ENCODE assay signal across 8 cellular contexts in genomic region chr1:145917595-145917994, GRCh38. TPM values are rescaled to one million over a fixed set of nuclear protein-coding genes. Genes with fewer than 3 reads are reported as not detected.
A peak's percentile ranks its signal among the peaks of the same experiment; 100 is the strongest.
DNase-seq lines count a peak whose midpoint lies in the region; ATAC-seq and TF ChIP-seq lines count a peak whose summit lies in the region.

No MANE protein-coding gene starts in this region.

- peaks cover 31% of the 10 kb centered on the region for H3K79me2 ChIP-seq in GM23248 (ENCODE audit: insufficient read depth)

- H4K20me1 ChIP-seq in GM23248 (ENCODE audit: insufficient read depth) = no peaks in the 10 kb centered on the region

- H3K9me2 ChIP-seq in GM23248 (ENCODE audit: insufficient read depth) = no peaks in the 10 kb centered on the region

- no peak for ATAC-seq in gastroesophageal sphincter
- no peak for ATAC-seq in HG03457 (IDR thresholded peaks at IDR 0.05; ENCODE audit: unreplicated experiment)
- no peak for ATAC-seq in HG03097 (IDR thresholded peaks at IDR 0.05; ENCODE audit: low FRiP score, unreplicated experiment)

- peaks cover 24% of the 10 kb centered on the region for H3F3A ChIP-seq in GM23248 (ENCODE audit: insufficient read depth)

- in situ Hi-C loops in GM23248 (cut with MboI) = no loop called here

- 59 to 64% methylated on average over 5 of the region's 5 CpGs for WGBS in GM23248 (ENCODE audit: low coverage in 1 of 2, low lambda C conversion rate in 2 of 2, missing lambda C conversion rate in 2 of 2), 2 experiments
- 67% methylated on average over 5 of the region's 5 CpGs; no CpG with 5 or more reads in 1 of the 2 donors for WGBS in gastroesophageal sphincter (ENCODE audit: low coverage in 1 of 2), 2 donors

- DNase-seq in GM23248 = peak; percentile 18
- DNase-seq in WERI-Rb-1 = no peak
- no peak for DNase-seq in activated effector memory CD4-positive, alpha-beta T cell treated with Interleukin-2 at 50 U/mL for 16 hours
- no peak for DNase-seq in AG08395 (ENCODE audit: low spot score)

- no peaks in the 10 kb centered on the region for H3K27me3 ChIP-seq in GM23248 (replicated peaks; ENCODE audit: insufficient read depth)
- H3K27me3 ChIP-seq in WERI-Rb-1 (ENCODE audit: insufficient read depth, low read depth, severe bottlenecking) = no peaks in the 10 kb centered on the region
- no peaks in the 10 kb centered on the region for H3K27me3 ChIP-seq in gastroesophageal sphincter
- H3K27me3 ChIP-seq in skeletal muscle tissue (ENCODE audit: control insufficient read depth in 3 of 3, insufficient read depth in 3 of 3, low read length in 3 of 3) = no peaks in the 10 kb centered on the region

- TF ChIP-seq EP300 in gastroesophageal sphincter (IDR thresholded peaks at IDR 0.05) = no peak

- no peak for TF ChIP-seq CTCF in WERI-Rb-1 (IDR thresholded peaks at IDR 0.05; ENCODE audit: low read depth, low read length)
- TF ChIP-seq CTCF in gastroesophageal sphincter (IDR thresholded peaks at IDR 0.05) = no peak

- H3K36me3 ChIP-seq in GM23248 (ENCODE audit: low read depth) = peaks cover 9% of the 10 kb centered on the region; the same call in 1 of the 2 replicates
- peaks cover 48% of the 10 kb centered on the region for H3K36me3 ChIP-seq in WERI-Rb-1
- H3K36me3 ChIP-seq in gastroesophageal sphincter = peaks cover 0 to 51% of the 10 kb centered on the region in 2 donors
- peaks cover 11 to 19% (median 13%) of the 10 kb centered on the region in 3 donors for H3K36me3 ChIP-seq in skeletal muscle tissue (ENCODE audit: control insufficient read depth in 3 of 3, insufficient read depth in 3 of 3, low read length in 3 of 3)

- H3K4me1 ChIP-seq in GM23248 (ENCODE audit: insufficient read depth) (peaks cover 16% of the 10 kb centered on the region), gastroesophageal sphincter (peaks cover 3 to 35% (median 22%) of the 10 kb centered on the region in 3 donors), skeletal muscle tissue (ENCODE audit: control insufficient read depth in 3 of 3, insufficient read depth in 3 of 3, low read length in 3 of 3) (peaks cover 26 to 28% (median 27%) of the 10 kb centered on the region in 3 donors)

- peak overlapping the region; percentile 91 for H2AFZ ChIP-seq in GM23248

- peak overlapping the region; percentile 91 for H3K9ac ChIP-seq in GM23248
- H3K9ac ChIP-seq in skeletal muscle tissue (ENCODE audit: low read depth in 1 of 3, low read length in 3 of 3) = peak overlapping the region; percentile 90 to 97 (median 96)

- H3K4me2 ChIP-seq in GM23248 (ENCODE audit: unreplicated experiment) = peak overlapping the region; percentile 98

- H3K27ac ChIP-seq in GM23248 (0 out of 2 replicates have a peak overlapping the region, but pooled peaks have one; percentile 70), WERI-Rb-1 (no peak overlapping the region), gastroesophageal sphincter (peak overlapping the region in 3 of 4 donors; percentile 85 to 92 (median 89)), skeletal muscle tissue (ENCODE audit: low read depth, low read length) (peak overlapping the region; percentile 92)

- TF ChIP-seq POLR2A in gastroesophageal sphincter (IDR thresholded peaks at IDR 0.05) = no peak

- H3K4me3 ChIP-seq in GM23248 = peak overlapping the region; percentile 74
- peak overlapping the region; percentile 65 for H3K4me3 ChIP-seq in WERI-Rb-1 (ENCODE audit: low read depth, low read length)
- H3K4me3 ChIP-seq in gastroesophageal sphincter = peak overlapping the region; percentile 74 to 81
- peak overlapping the region; percentile 98 to 99 (median 99) for H3K4me3 ChIP-seq in skeletal muscle tissue (ENCODE audit: low read length in 3 of 3)

- H3K9me3 ChIP-seq in GM23248 (ENCODE audit: low read depth) (no peaks in the 10 kb centered on the region), WERI-Rb-1 (ENCODE audit: severe bottlenecking) (no peaks in the 10 kb centered on the region), gastroesophageal sphincter (no peaks in the 10 kb centered on the region), skeletal muscle tissue (ENCODE audit: control insufficient read depth in 3 of 3, low read length in 3 of 3) (no peaks in the 10 kb centered on the region)

RNA-seq across cellular contexts. Expression of gene PEX11B, which starts 0.9 kb away (rescaled TPM):
- 32.2 and 34.5 TPM in 2 replicates for total RNA-seq in GM23248 (2014; rRNA removed; shearing (Covaris generic))
- 37.1 and 37.9 TPM in 2 replicates for polyA plus RNA-seq in GM23248 (2016; fragmentation: Nextera tagmentation; extraction: Ambion mirVana)
- total RNA-seq in gastroesophageal sphincter (10 to 100 TPM; 22.1 to 29.1 (median 28.1) TPM), skeletal muscle tissue (26.6 TPM)

RNA-seq across cellular contexts. Expression of gene ITGA10, which starts 7.7 kb away (rescaled TPM):
- total RNA-seq in GM23248 (2014; rRNA removed; shearing (Covaris generic)) = 0.13 and 0.65 TPM in 2 replicates
- 0.31 and 0.35 TPM in 2 replicates for polyA plus RNA-seq in GM23248 (2016; fragmentation: Nextera tagmentation; extraction: Ambion mirVana)
- total RNA-seq in gastroesophageal sphincter = 1 to 10 TPM; 4.9 to 7.1 (median 5.2) TPM
- total RNA-seq in skeletal muscle tissue = 3.1 TPM

RNA-seq across cellular contexts. Expression of gene RBM8A, which starts 9.7 kb away (rescaled TPM):
- 112 and 127 TPM in 2 replicates for total RNA-seq in GM23248 (2014; rRNA removed; shearing (Covaris generic))
- 204 and 210 TPM in 2 replicates for polyA plus RNA-seq in GM23248 (2016; fragmentation: Nextera tagmentation; extraction: Ambion mirVana)
- total RNA-seq in gastroesophageal sphincter (100 to 1,000 TPM in 3 of 4 donors, 10 to 100 TPM in 1; 75.7 to 135 (median 117) TPM), skeletal muscle tissue (36.5 TPM)

RNA-seq across cellular contexts. Expression of gene ANKRD35, which starts 31.9 kb away (rescaled TPM):
- total RNA-seq in GM23248 (2014; rRNA removed; shearing (Covaris generic)) = 0.38 and 0.65 TPM in 2 replicates
- polyA plus RNA-seq in GM23248 (2016; fragmentation: Nextera tagmentation; extraction: Ambion mirVana) = 3.4 and 3.5 TPM in 2 replicates
- total RNA-seq in gastroesophageal sphincter (10 to 100 TPM in 1 of 4 donors, 1 to 10 TPM in 3; 5.2 to 13.7 (median 7.9) TPM), skeletal muscle tissue (1.6 TPM)

RNA-seq across cellular contexts. Expression of gene LIX1L, which starts 40.2 kb away (rescaled TPM):
- total RNA-seq in GM23248 (2014; rRNA removed; shearing (Covaris generic)) = 26.1 and 36.5 TPM in 2 replicates
- polyA plus RNA-seq in GM23248 (2016; fragmentation: Nextera tagmentation; extraction: Ambion mirVana) = 18.3 TPM in 2 replicates
- total RNA-seq in gastroesophageal sphincter (10 to 100 TPM; 37.8 to 53.5 (median 45.3) TPM), skeletal muscle tissue (16.2 TPM)
